2 cellular contexts compared by ENCODE assay signal in genomic region chr16:85454171-85454883, GRCh38.
TF ChIP-seq lines count a peak whose summit lies in the region.

No MANE protein-coding gene starts in this region.

TF ChIP-seq in GM23338, 12 proteins besides CTCF, POLR2A, EP300 and RAD21:
- TF ChIP-seq POLR2AphosphoS5 (IDR thresholded peaks at IDR 0.05; ENCODE audit: low read depth) (no peak), REST (IDR thresholded peaks at IDR 0.05; ENCODE audit: unreplicated experiment) (no peak), ETS1 (IDR thresholded peaks at IDR 0.05) (no peak), NANOG (IDR thresholded peaks at IDR 0.05; ENCODE audit: borderline replicate concordance) (no peak), JUNB (IDR thresholded peaks at IDR 0.05; ENCODE audit: unreplicated experiment) (no peak), ZNF331 (CRISPR knock-in tag; IDR thresholded peaks at IDR 0.05; ENCODE audit: low read depth) (no peak), CREB1 (CRISPR knock-in tag; IDR thresholded peaks at IDR 0.05; ENCODE audit: low read depth) (no peak), EZH2 (IDR thresholded peaks at IDR 0.05; ENCODE audit: low read depth, unreplicated experiment) (no peak), ZNF114 (CRISPR knock-in tag; IDR thresholded peaks at IDR 0.05) (no peak), ZNF462 (CRISPR knock-in tag; IDR thresholded peaks at IDR 0.05) (no peak), EZH2phosphoT487 (IDR thresholded peaks at IDR 0.05; ENCODE audit: unreplicated experiment) (no peak)

TF ChIP-seq in GM12878, 131 proteins besides CTCF, POLR2A, EP300 and RAD21:
- TF ChIP-seq USF1 (IDR thresholded peaks at IDR 0.05; ENCODE audit: borderline replicate concordance, extremely low read length, insufficient read depth, low read depth, low read length) (no peak), ZNF622 (IDR thresholded peaks at IDR 0.05) (no peak), SMC3 (IDR thresholded peaks at IDR 0.05; ENCODE audit: borderline replicate concordance, low read length) (no peak), ETV6 (conservative IDR thresholded peaks at IDR 0.05 in 1 of 2, IDR thresholded peaks at IDR 0.05 in 1 of 2; ENCODE audit: borderline replicate concordance in 1 of 2, low read depth in 1 of 2) (no peak), CHD2 (IDR thresholded peaks at IDR 0.05; ENCODE audit: borderline replicate concordance, low read depth, low read length) (no peak), ZBTB4 (CRISPR knock-in tag; IDR thresholded peaks at IDR 0.05) (no peak), REST (IDR thresholded peaks at IDR 0.05; ENCODE audit: low read depth, low read length) (no peak), FOS (IDR thresholded peaks at IDR 0.05; ENCODE audit: borderline replicate concordance, extremely low read depth, insufficient read length) (no peak), PML (IDR thresholded peaks at IDR 0.05; ENCODE audit: low read length) (no peak), IKZF2 (IDR thresholded peaks at IDR 0.05) (no peak), PAX5 (IDR thresholded peaks at IDR 0.05; ENCODE audit: borderline replicate concordance, low read depth, low read length) (no peak), SMARCA5 (IDR thresholded peaks at IDR 0.05) (no peak), TCF12 (IDR thresholded peaks at IDR 0.05; ENCODE audit: low read depth, low read length) (no peak), NFYA (IDR thresholded peaks at IDR 0.05; ENCODE audit: borderline replicate concordance, low read depth, low read length) (no peak), NKRF (conservative IDR thresholded peaks at IDR 0.05) (no peak), CEBPZ (IDR thresholded peaks at IDR 0.05; ENCODE audit: low read depth, low read length) (no peak)
TF ChIP-seq in GM12878: peak in this region for 0.
